In genomic region chr15:64045106-64045435, GRCh38 we compare ENCODE assay signal across 12 cellular contexts. TPM values are rescaled to one million over a fixed set of nuclear protein-coding genes. Genes with fewer than 3 reads are reported as not detected.
DNase-seq lines count a peak whose midpoint lies in the region; ATAC-seq, FAIRE-seq and TF ChIP-seq lines count a peak whose summit lies in the region.
"Had no signal": no experiment of that assay in that cellular context is flagged by ENCODE, and none has a peak within 500 bp of the region (broad histone marks: within the 10 kb centered on the region; RNA-seq: fewer than 3 reads in every experiment).

No MANE protein-coding gene starts in this region.

- H3K4me3 Mint-ChIP-seq in activated naive CD4-positive, alpha-beta T cell treated with anti-CD3 and anti-CD28 coated beads, Interleukin-2, amount 50 U/mL, for 24 hours: peak overlapping the region; percentile 59

- peaks cover 35% of the 10 kb centered on the region for H3K79me2 ChIP-seq in GM12878 (ENCODE audit: control insufficient read depth, insufficient read depth, low read length)

- POLR2A ChIA-PET in GM12878 (lab: Charles Lee): interaction anchor here (0.9 to 4.2 kb wide), 7 partner anchors 14 to 293 kb away, joined by 3 to 19 read pairs (median 4); no protein-coding TSS in a partner anchor

- TF ChIP-seq RAD21 in GM12878 (IDR thresholded peaks at IDR 0.05; ENCODE audit: insufficient read depth, low read depth, low read length): no peak

- peak; percentile 13 for FAIRE-seq in GM12878 (lab: Jason Lieb, UNC)

- H3K9me3 ChIP-seq in GM12878 (replicated peaks; ENCODE audit: control insufficient read depth, insufficient read depth, low read length): no peaks in the 10 kb centered on the region
- no peaks in the 10 kb centered on the region for H3K9me3 ChIP-seq in muscle layer of duodenum (ENCODE audit: control insufficient read depth in 1 of 2, low read length in 2 of 2)
- no peaks in the 10 kb centered on the region for H3K9me3 ChIP-seq in upper lobe of right lung
- H3K9me3 ChIP-seq in uterus: no peaks in the 10 kb centered on the region
- H3K9me3 ChIP-seq: esophagus squamous epithelium had no signal

- WGBS in GM12878 (ENCODE audit: insufficient coverage, insufficient replicate concordance, low lambda C conversion rate, missing lambda C conversion rate): 46% methylated on average over 5 of the region's 5 CpGs

- no peak for DNase-seq in activated naive CD4-positive, alpha-beta T cell treated with anti-CD3 and anti-CD28 coated beads, Interleukin-2, amount 50 U/mL, for 72 hours (ENCODE audit: low spot score in 2 of 2)
- no peak for DNase-seq in GM12878 (ENCODE audit: low read depth, low spot score)
- DNase-seq in upper lobe of right lung: no peak
- DNase-seq in uterus: no peak
- DNase-seq in NCI-H748 treated with DMSO at 0.1 percent for 48 hours (lab: John Stamatoyannopoulos, UW): no peak
- DNase-seq: esophagus squamous epithelium, MM.1S, NCI-H82, WERI-Rb-1 had no signal

- in situ Hi-C loops in GM12878 (cut with MboI): no loop called here

- TF ChIP-seq CTCF in GM12878 (IDR thresholded peaks at IDR 0.05 in 2 of 3, conservative IDR thresholded peaks at IDR 0.05 in 1 of 3; ENCODE audit: control insufficient read depth in 2 of 3, extremely low read depth in 1 of 3, insufficient read depth in 1 of 3, low read depth in 3 of 3, low read length in 3 of 3) (no peak), upper lobe of right lung (IDR thresholded peaks at IDR 0.05) (no peak), uterus (IDR thresholded peaks at IDR 0.05) (no peak)

- peaks cover 6% of the 10 kb centered on the region for H3K27me3 Mint-ChIP-seq in activated naive CD4-positive, alpha-beta T cell treated with anti-CD3 and anti-CD28 coated beads, Interleukin-2, amount 50 U/mL, for 24 hours

- SMC1A ChIA-PET in GM12878 (lab: Charles Lee; ENCODE audit: uncharacterized antibody, unreplicated experiment): interaction anchor here (0.9 to 8.9 kb wide), 26 partner anchors 10 to 435 kb away, joined by 3 to 79 read pairs (median 5); no protein-coding TSS in a partner anchor

- H3K36me3 Mint-ChIP-seq in activated naive CD4-positive, alpha-beta T cell treated with anti-CD3 and anti-CD28 coated beads, Interleukin-2, amount 50 U/mL, for 24 hours: no peaks in the 10 kb centered on the region
- no peaks in the 10 kb centered on the region for H3K36me3 Mint-ChIP-seq in activated naive CD4-positive, alpha-beta T cell treated with anti-CD3 and anti-CD28 coated beads, Interleukin-2, amount 50 U/mL, for 72 hours

- H3K27ac ChIP-seq in GM12878 (ENCODE audit: control insufficient read depth, insufficient read depth) (peak overlapping the region; percentile 55), muscle layer of duodenum (ENCODE audit: low read length) (no peak overlapping the region), upper lobe of right lung (peak overlapping the region; percentile 45), uterus (no peak overlapping the region)
- H3K27ac ChIP-seq: WERI-Rb-1 had no signal

- H4K20me1 ChIP-seq in GM12878 (ENCODE audit: control insufficient read depth, insufficient read depth): no peaks in the 10 kb centered on the region

- H3K36me3 ChIP-seq in GM12878 (ENCODE audit: control insufficient read depth in 2 of 2, insufficient read depth in 2 of 2, low read length in 1 of 2) (no peaks in the 10 kb centered on the region), muscle layer of duodenum (ENCODE audit: control insufficient read depth in 1 of 2, insufficient read depth in 2 of 2, low read length in 2 of 2) (no peaks in the 10 kb centered on the region), upper lobe of right lung (no peaks in the 10 kb centered on the region), uterus (no peaks in the 10 kb centered on the region)
- H3K36me3 ChIP-seq: esophagus squamous epithelium, WERI-Rb-1 had no signal

- no peaks in the 10 kb centered on the region for H3K9me3 Mint-ChIP-seq in activated naive CD4-positive, alpha-beta T cell treated with anti-CD3 and anti-CD28 coated beads, Interleukin-2, amount 50 U/mL, for 24 hours
- H3K9me3 Mint-ChIP-seq in activated naive CD4-positive, alpha-beta T cell treated with anti-CD3 and anti-CD28 coated beads, Interleukin-2, amount 50 U/mL, for 72 hours: no peaks in the 10 kb centered on the region

- intact Hi-C loops in GM12878 (cut with micrococcal nuclease; ENCODE audit: unreplicated experiment) (loop anchor here (2.0 to 5.0 kb wide), 4 partner anchors 34 to 293 kb away; no protein-coding TSS in a partner anchor), upper lobe of right lung (cut with DNase I) (no loop called here), uterus (cut with DNase I; ENCODE audit: low total_unique reads) (no loop called here)

- TF ChIP-seq POLR2A in GM12878 (IDR thresholded peaks at IDR 0.05; ENCODE audit: low read depth, low read length) (no peak), uterus (IDR thresholded peaks at IDR 0.05) (no peak)

- CTCF ChIA-PET in GM12878 (lab: Yijun Ruan, JAX): interaction anchor here (0.7 to 6.6 kb wide), 30 partner anchors 8 to 443 kb away, joined by 3 to 65 read pairs (median 8); partner anchors contain the start of gene CIAO2A

- no peak overlapping the region for H2AFZ ChIP-seq in GM12878 (ENCODE audit: control insufficient read depth, low read depth, low read length)

- H3K4me3 ChIP-seq in GM12878 (peak overlapping the region; percentile 69), muscle layer of duodenum (ENCODE audit: low read depth in 1 of 2, low read length in 2 of 2) (peak overlapping the region; percentile 56 to 69), upper lobe of right lung (peak overlapping the region; percentile 61), uterus (no peak overlapping the region)

- peak overlapping the region; percentile 56 for H3K4me2 ChIP-seq in GM12878 (ENCODE audit: control insufficient read depth, insufficient read depth)

- no peak for TF ChIP-seq EP300 in GM12878 (IDR thresholded peaks at IDR 0.05; ENCODE audit: borderline replicate concordance in 1 of 2, control insufficient read depth in 1 of 2, low read depth in 2 of 2, low read length in 2 of 2)

- ATAC-seq in activated naive CD4-positive, alpha-beta T cell treated with anti-CD3 and anti-CD28 coated beads, Interleukin-2, amount 50 U/mL, for 72 hours: no peak
- ATAC-seq in GM12878: peak; percentile 8
- ATAC-seq in upper lobe of right lung: peak; percentile 2
- no peak for ATAC-seq in GM18858 (IDR thresholded peaks at IDR 0.05; ENCODE audit: unreplicated experiment)

- H3K4me1 ChIP-seq in GM12878 (ENCODE audit: control insufficient read depth, insufficient read depth, low read length): peaks cover 36% of the 10 kb centered on the region
- peaks cover 0 to 21% of the 10 kb centered on the region in 2 donors for H3K4me1 ChIP-seq in muscle layer of duodenum (ENCODE audit: control insufficient read depth in 1 of 2, insufficient read depth in 2 of 2, low read length in 2 of 2)
- peaks cover 14% of the 10 kb centered on the region for H3K4me1 ChIP-seq in upper lobe of right lung
- H3K4me1 ChIP-seq in uterus: no peaks in the 10 kb centered on the region

- peak overlapping the region; percentile 31 for H3K9ac ChIP-seq in GM12878 (ENCODE audit: control insufficient read depth, insufficient read depth, low read length)

- no TSS peak for BruUV-seq in GM12878 (replicated peaks; lab: Mats Ljungman, UMichigan)

- peaks cover 10% of the 10 kb centered on the region for H3K4me1 Mint-ChIP-seq in activated naive CD4-positive, alpha-beta T cell treated with anti-CD3 and anti-CD28 coated beads, Interleukin-2, amount 50 U/mL, for 24 hours

- RAD21 ChIA-PET in GM12878 (lab: Charles Lee; ENCODE audit: unreplicated experiment): interaction anchor here (0.8 to 8.3 kb wide), 29 partner anchors 8 to 436 kb away, joined by 3 to 104 read pairs (median 5); no protein-coding TSS in a partner anchor

- H3K27me3 ChIP-seq in GM12878 (replicated peaks in 1 of 2; ENCODE audit: control insufficient read depth in 2 of 2, insufficient read depth in 2 of 2, low read length in 1 of 2) (no peaks in the 10 kb centered on the region), muscle layer of duodenum (ENCODE audit: low read depth, low read length) (no peaks in the 10 kb centered on the region), upper lobe of right lung (no peaks in the 10 kb centered on the region), uterus (no peaks in the 10 kb centered on the region)

- H3K27ac Mint-ChIP-seq in activated naive CD4-positive, alpha-beta T cell treated with anti-CD3 and anti-CD28 coated beads, Interleukin-2, amount 50 U/mL, for 24 hours: no peak overlapping the region
- H3K27ac Mint-ChIP-seq in activated naive CD4-positive, alpha-beta T cell treated with anti-CD3 and anti-CD28 coated beads, Interleukin-2, amount 50 U/mL, for 72 hours: no peak overlapping the region

RNA-seq across cellular contexts. Expression of gene DAPK2, which starts 1.2 kb away (rescaled TPM):
- total RNA-seq in activated naive CD4-positive, alpha-beta T cell treated with anti-CD3 and anti-CD28 coated beads, Interleukin-2, amount 50 U/mL, for 72 hours: 1 to 10 TPM in 1 of 2 donors, under 1 TPM in 1; 0.62 to 1.0 TPM
- 20.9 and 25.3 TPM in 2 replicates for total RNA-seq in GM12878 (2013; cell fraction: nucleolus; rRNA removed)
- total RNA-seq in GM12878 (2014; rRNA removed) (5.4 and 8.4 TPM in 2 replicates), GM12878 (2014; rRNA removed; fragmentation: Illumina TruSeq; extraction: Trizol) (3.8 and 4.8 TPM in 2 replicates), GM12878 (2021) (5.6 and 5.9 TPM in 2 replicates), upper lobe of right lung (73.3 TPM), uterus (1 to 10 TPM in 3 of 4 donors, under 1 TPM in 1; 0.88 to 5.3 (median 1.4) TPM)
- 2.9 TPM for polyA plus RNA-seq in GM12878 (2011; ENCODE audit: low read depth)
- polyA plus RNA-seq in GM12878 (2011; rRNA removed) (2.9 and 4.3 TPM in 2 replicates), GM12878 (2014; fragmentation: Illumina TruSeq; extraction: Trizol) (3.4 and 6.1 TPM in 2 replicates), GM12878 (2014; fragmentation: Nextera tagmentation; extraction: Ambion mirVana) (under 1 TPM; 0.69 to 0.75 TPM), GM12878 (2014; rRNA removed) (5.5 and 6.6 TPM in 2 replicates), GM12878 (2016; fragmentation: Nextera tagmentation; extraction: Ambion mirVana) (1 to 10 TPM; 3.3 to 4.4 TPM)
- polyA plus RNA-seq in GM12878 (2011; cell fraction: cytosol; rRNA removed): 5.8 and 7.7 TPM in 2 replicates
- 14.9 and 15.7 TPM in 2 replicates for polyA plus RNA-seq in GM12878 (2011; cell fraction: nucleus; rRNA removed)
- 6.3 and 6.4 TPM in 2 replicates for polyA plus RNA-seq in GM12878 (2012)
- 3.6 and 6.2 TPM in 2 replicates for polyA minus RNA-seq in GM12878 (2011; rRNA and poly(A)+ RNA removed)
- 1.6 and 3.8 TPM in 2 replicates for polyA minus RNA-seq in GM12878 (2011; cell fraction: cytosol; rRNA and poly(A)+ RNA removed)
- 3.6 and 6.7 TPM in 2 replicates for polyA minus RNA-seq in GM12878 (2011; cell fraction: nucleus; rRNA and poly(A)+ RNA removed)

RNA-seq across cellular contexts. Expression of gene CIAO2A, which starts 48.6 kb away (rescaled TPM):
- total RNA-seq in activated naive CD4-positive, alpha-beta T cell treated with anti-CD3 and anti-CD28 coated beads, Interleukin-2, amount 50 U/mL, for 72 hours: 10 to 100 TPM; 77.9 to 95.4 TPM
- total RNA-seq in GM12878 (2013; cell fraction: nucleolus; rRNA removed): 28.6 and 31.7 TPM in 2 replicates
- total RNA-seq in GM12878 (2014; rRNA removed) (169 and 200 TPM in 2 replicates), GM12878 (2014; rRNA removed; fragmentation: Illumina TruSeq; extraction: Trizol) (159 and 160 TPM in 2 replicates), GM12878 (2021) (94.5 and 101 TPM in 2 replicates), upper lobe of right lung (54.9 TPM), uterus (10 to 100 TPM; 21.4 to 53.8 (median 34.3) TPM)
- polyA plus RNA-seq in GM12878 (2011; ENCODE audit: low read depth): 57.0 TPM
- polyA plus RNA-seq in GM12878 (2011; rRNA removed) (209 and 341 TPM in 2 replicates), GM12878 (2014; fragmentation: Illumina TruSeq; extraction: Trizol) (132 and 138 TPM in 2 replicates), GM12878 (2014; fragmentation: Nextera tagmentation; extraction: Ambion mirVana) (100 to 1,000 TPM; 264 to 303 TPM), GM12878 (2014; rRNA removed) (164 and 198 TPM in 2 replicates), GM12878 (2016; fragmentation: Nextera tagmentation; extraction: Ambion mirVana) (100 to 1,000 TPM; 399 to 400 TPM)
- 67.5 and 68.0 TPM in 2 replicates for polyA plus RNA-seq in GM12878 (2011; cell fraction: cytosol; rRNA removed)
- 38.7 and 42.2 TPM in 2 replicates for polyA plus RNA-seq in GM12878 (2011; cell fraction: nucleus; rRNA removed)
- polyA plus RNA-seq in GM12878 (2012): 108 and 116 TPM in 2 replicates
- polyA minus RNA-seq in GM12878 (2011; rRNA and poly(A)+ RNA removed): 15.3 and 17.4 TPM in 2 replicates
- polyA minus RNA-seq in GM12878 (2011; cell fraction: cytosol; rRNA and poly(A)+ RNA removed): 13.8 and 19.2 TPM in 2 replicates
- 7.9 and 11.5 TPM in 2 replicates for polyA minus RNA-seq in GM12878 (2011; cell fraction: nucleus; rRNA and poly(A)+ RNA removed)

RNA-seq across cellular contexts. Expression of gene SNX1, which starts 50.7 kb away (rescaled TPM):
- total RNA-seq in activated naive CD4-positive, alpha-beta T cell treated with anti-CD3 and anti-CD28 coated beads, Interleukin-2, amount 50 U/mL, for 72 hours: 100 to 1,000 TPM in 1 of 2 donors, 10 to 100 TPM in 1; 58.8 to 128 TPM
- 73.0 and 74.8 TPM in 2 replicates for total RNA-seq in GM12878 (2013; cell fraction: nucleolus; rRNA removed)
- total RNA-seq in GM12878 (2014; rRNA removed): 31.7 and 47.7 TPM in 2 replicates
- total RNA-seq in GM12878 (2014; rRNA removed; fragmentation: Illumina TruSeq; extraction: Trizol): 60.4 and 62.5 TPM in 2 replicates
- 107 and 115 TPM in 2 replicates for total RNA-seq in GM12878 (2021)
- polyA plus RNA-seq in GM12878 (2011; ENCODE audit: low read depth): 35.5 TPM
- 97.7 and 107 TPM in 2 replicates for polyA plus RNA-seq in GM12878 (2011; rRNA removed)
- 86.6 and 101 TPM in 2 replicates for polyA plus RNA-seq in GM12878 (2011; cell fraction: cytosol; rRNA removed)
- polyA plus RNA-seq in GM12878 (2011; cell fraction: nucleus; rRNA removed): 133 and 168 TPM in 2 replicates
- 58.2 and 60.8 TPM in 2 replicates for polyA plus RNA-seq in GM12878 (2012)
- 92.2 and 97.0 TPM in 2 replicates for polyA plus RNA-seq in GM12878 (2014; fragmentation: Illumina TruSeq; extraction: Trizol)
- polyA plus RNA-seq in GM12878 (2014; fragmentation: Nextera tagmentation; extraction: Ambion mirVana): 10 to 100 TPM; 17.8 to 32.3 TPM
- 79.8 and 95.7 TPM in 2 replicates for polyA plus RNA-seq in GM12878 (2014; rRNA removed)
- polyA plus RNA-seq in GM12878 (2016; fragmentation: Nextera tagmentation; extraction: Ambion mirVana): 100 to 1,000 TPM; 113 TPM
- 70.5 and 78.2 TPM in 2 replicates for polyA minus RNA-seq in GM12878 (2011; rRNA and poly(A)+ RNA removed)
- polyA minus RNA-seq in GM12878 (2011; cell fraction: cytosol; rRNA and poly(A)+ RNA removed): 24.1 and 30.9 TPM in 2 replicates
- polyA minus RNA-seq in GM12878 (2011; cell fraction: nucleus; rRNA and poly(A)+ RNA removed): 29.1 and 41.5 TPM in 2 replicates
- total RNA-seq in upper lobe of right lung: 162 TPM
- 100 to 1,000 TPM in 2 of 4 donors, 10 to 100 TPM in 2; 74.5 to 178 (median 95.5) TPM for total RNA-seq in uterus

Comparison
In these comparisons a context has a peak if more than half of its experiments do, and no peak if none do; other contexts are left out.
1. ATAC-seq: peak in GM12878 (single experiment) and upper lobe of right lung (single experiment); none in activated naive CD4-positive, alpha-beta T cell treated with anti-CD3 and anti-CD28 coated beads, Interleukin-2, amount 50 U/mL, for 72 hours (0 of 2) and GM18858 (single experiment).
2. H3K27ac ChIP-seq: peak in GM12878 (single experiment) and upper lobe of right lung (single experiment); none in muscle layer of duodenum (single experiment) and uterus (0 of 2).
3. H3K4me3 ChIP-seq: peak in GM12878 (single experiment), muscle layer of duodenum (2 of 2) and upper lobe of right lung (single experiment); none in uterus (0 of 2).